In genomic region chr4:58734030-58734673, GRCh38 we compare ENCODE assay signal across 22 cellular contexts.
DNase-seq lines count a peak whose midpoint lies in the region; ATAC-seq, FAIRE-seq and TF ChIP-seq lines count a peak whose summit lies in the region.
"Had no signal": no experiment of that assay in that cellular context is flagged by ENCODE, and none has a peak within 500 bp of the region (broad histone marks: within the 10 kb centered on the region; RNA-seq: fewer than 3 reads in every experiment).

No MANE protein-coding gene starts in this region.

- no peak for FAIRE-seq in astrocyte (lab: Jason Lieb, UNC)
- FAIRE-seq: bronchial epithelial cell had no signal

- H2BK5ac ChIP-seq in IMR-90 (ENCODE audit: low read depth, low read length, poor library complexity, severe bottlenecking): no peak overlapping the region

- intact Hi-C loops in IMR-90 (cut with micrococcal nuclease): no loop called here
- intact Hi-C loops in aorta (cut with DNase I): no loop called here

- no peak overlapping the region for H2BK120ac ChIP-seq in IMR-90 (ENCODE audit: low read depth, low read length)

- no peak overlapping the region for H4K91ac ChIP-seq in IMR-90 (ENCODE audit: insufficient read depth, low read depth, low read length)

- no peaks in the 10 kb centered on the region for H3K27me3 Mint-ChIP-seq in astrocyte (ENCODE audit: low read depth, unreplicated experiment)
- no peaks in the 10 kb centered on the region for H3K27me3 Mint-ChIP-seq in stimulated activated memory B cell treated with anti-CD40 and anti-IgM and Interleukin-4, amounts not matched to agents 10 μg/mL and 1 μg/mL and 100 μg/mL, for 72 hours
- H3K27me3 Mint-ChIP-seq: activated naive CD8-positive, alpha-beta T cell treated with anti-CD3 and anti-CD28 coated beads, Interleukin-2, amount 10 ng/mL, durations not matched to agents 7 days and 5 days had no signal

- H3K4me2 ChIP-seq in IMR-90 (ENCODE audit: low read depth, low read length) (no peak overlapping the region), astrocyte (ENCODE audit: low read length) (no peak overlapping the region)

- no peak overlapping the region for H2AK5ac ChIP-seq in IMR-90 (ENCODE audit: low read depth, low read length)

- DNase-seq in GM12865 (ENCODE audit: low read depth) (peak; percentile 2), IMR-90 (peak; percentile 0), astrocyte (ENCODE audit: low read depth) (no peak), NCI-H345 treated with DMSO at 0.1 percent for 48 hours (lab: John Stamatoyannopoulos, UW; ENCODE audit: unreplicated experiment) (no peak), aorta (no peak), caudate nucleus (lab: John Stamatoyannopoulos, UW) (no peak)
- DNase-seq: activated CD4-positive, CD25-positive, alpha-beta regulatory T cell; activated naive CD8-positive, alpha-beta T cell treated with anti-CD3 and anti-CD28 coated beads, Interleukin-2, amount 10 ng/mL, durations not matched to agents 7 days and 5 days; C1 segment of cervical spinal cord; dermis blood vessel endothelial cell; DMS153; left colon; mucosa of descending colon; NCI-H187 treated with DMSO at 0.1 percent for 48 hours; NCI-H446; stimulated activated naive CD4-positive, alpha-beta T cell treated with Interleukin-2 at 50 U/mL for 16 hours; transverse colon had no signal

- TF ChIP-seq CTCF in GM12865 (IDR thresholded peaks at IDR 0.05; ENCODE audit: insufficient read depth, low read depth, low read length, missing control alignments) (no peak), IMR-90 (conservative IDR thresholded peaks at IDR 0.05; ENCODE audit: low read depth, low read length) (no peak), astrocyte (IDR thresholded peaks at IDR 0.05; ENCODE audit: insufficient read depth, low read depth, low read length) (no peak)

- no peak overlapping the region for H2AFZ ChIP-seq in IMR-90 (replicated peaks; ENCODE audit: low read length, poor library complexity)
- no peak overlapping the region for H2AFZ ChIP-seq in astrocyte (ENCODE audit: low read depth, low read length)

- H3K9me3 ChIP-seq in IMR-90 (ENCODE audit: control insufficient read depth, insufficient read depth, low read length) (no peaks in the 10 kb centered on the region), astrocyte (ENCODE audit: insufficient read depth, low read depth, low read length) (no peaks in the 10 kb centered on the region), aorta (ENCODE audit: control insufficient read depth, low read length) (no peaks in the 10 kb centered on the region)
- H3K9me3 ChIP-seq: mucosa of descending colon, transverse colon had no signal

- H2BK20ac ChIP-seq in IMR-90 (ENCODE audit: low read depth, low read length): no peak overlapping the region

- no peak overlapping the region for H3K4me3 Mint-ChIP-seq in astrocyte (ENCODE audit: unreplicated experiment)
- H3K4me3 Mint-ChIP-seq in stimulated activated memory B cell treated with anti-CD40 and anti-IgM and Interleukin-4, amounts not matched to agents 10 μg/mL and 1 μg/mL and 100 μg/mL, for 72 hours: no peak overlapping the region
- H3K4me3 Mint-ChIP-seq: activated naive CD8-positive, alpha-beta T cell treated with anti-CD3 and anti-CD28 coated beads, Interleukin-2, amount 10 ng/mL, durations not matched to agents 7 days and 5 days; activated T-helper 1 cell treated with anti-CD3 and anti-CD28 coated beads, Interleukin-12 subunit alpha, Interleukin-12 subunit beta, Interleukin-2, Interleukin-4 antibody, amounts not matched to agents 30 ng/mL and 10 ng/mL and 1 ng/mL, durations not matched to agents 14 hours and 24 hours and 36 hours; T-helper 1 cell treated with Interleukin-12 subunit alpha and Interleukin-12 subunit beta and Interleukin-4 antibody, amounts not matched to agents 30 μg/mL and 1 μg/mL, for 36 hours had no signal

- H3K27me3 ChIP-seq in IMR-90 (ENCODE audit: control insufficient read depth, insufficient read depth, low read length) (no peaks in the 10 kb centered on the region), astrocyte (ENCODE audit: insufficient read depth, low read length) (no peaks in the 10 kb centered on the region), aorta (ENCODE audit: control insufficient read depth in 1 of 2, insufficient read depth in 2 of 2, low read length in 1 of 2) (no peaks in the 10 kb centered on the region)
- H3K27me3 ChIP-seq: transverse colon had no signal

- no TSS peak for BruUV-seq in IMR-90 (replicated peaks; lab: Mats Ljungman, UMichigan)

- H3K9ac ChIP-seq in IMR-90 (ENCODE audit: low read depth, low read length) (no peak overlapping the region), astrocyte (ENCODE audit: low read length) (no peak overlapping the region)

- no peak overlapping the region for H3K18ac ChIP-seq in IMR-90 (ENCODE audit: low read depth, low read length)

- H3K9me1 ChIP-seq in IMR-90 (ENCODE audit: insufficient read depth, low read length): no peaks in the 10 kb centered on the region

- H4K5ac ChIP-seq in IMR-90 (ENCODE audit: low read depth, low read length): no peak overlapping the region

- TF ChIP-seq RAD21 in IMR-90 (IDR thresholded peaks at IDR 0.05; ENCODE audit: low read length): no peak

- peaks cover 4% of the 10 kb centered on the region for H3K4me1 Mint-ChIP-seq in astrocyte (ENCODE audit: low read depth, unreplicated experiment)
- H3K4me1 Mint-ChIP-seq in stimulated activated memory B cell treated with anti-CD40 and anti-IgM and Interleukin-4, amounts not matched to agents 10 μg/mL and 1 μg/mL and 100 μg/mL, for 72 hours: no peaks in the 10 kb centered on the region
- H3K4me1 Mint-ChIP-seq: activated naive CD8-positive, alpha-beta T cell treated with anti-CD3 and anti-CD28 coated beads, Interleukin-2, amount 10 ng/mL, durations not matched to agents 7 days and 5 days had no signal

- ATAC-seq in GM21786 (IDR thresholded peaks at IDR 0.05; ENCODE audit: unreplicated experiment) (peak; percentile 54), IMR-90 (ENCODE audit: low read depth) (no peak), aorta (ENCODE audit: low FRiP score) (no peak)
- ATAC-seq in stimulated activated memory B cell treated with anti-CD40 and anti-IgM and Interleukin-4, amounts not matched to agents 10 μg/mL and 1 μg/mL and 100 μg/mL, for 72 hours: no peak
- ATAC-seq: left colon, mucosa of descending colon had no signal

- H3K9me3 Mint-ChIP-seq in astrocyte (ENCODE audit: unreplicated experiment): no peaks in the 10 kb centered on the region
- peaks cover 5% of the 10 kb centered on the region for H3K9me3 Mint-ChIP-seq in stimulated activated memory B cell treated with anti-CD40 and anti-IgM and Interleukin-4, amounts not matched to agents 10 μg/mL and 1 μg/mL and 100 μg/mL, for 72 hours
- H3K9me3 Mint-ChIP-seq: activated naive CD8-positive, alpha-beta T cell treated with anti-CD3 and anti-CD28 coated beads, Interleukin-2, amount 10 ng/mL, durations not matched to agents 7 days and 5 days; activated T-helper 1 cell treated with anti-CD3 and anti-CD28 coated beads, Interleukin-12 subunit alpha, Interleukin-12 subunit beta, Interleukin-2, Interleukin-4 antibody, amounts not matched to agents 30 ng/mL and 10 ng/mL and 1 ng/mL, durations not matched to agents 14 hours and 24 hours and 36 hours had no signal

- no peaks in the 10 kb centered on the region for H3K79me1 ChIP-seq in IMR-90 (ENCODE audit: low read depth in 1 of 2, low read length in 2 of 2)

- H2BK15ac ChIP-seq in IMR-90 (ENCODE audit: low read depth, low read length): no peak overlapping the region

- H3K23ac ChIP-seq in IMR-90 (ENCODE audit: low read depth, low read length): no peak overlapping the region

- dilution Hi-C loops in IMR-90 (cut with HindIII; ENCODE audit: low sequenced_read_pairs, unreplicated experiment): no loop called here

- H3K4me3 ChIP-seq in GM12865 (ENCODE audit: low read depth, low read length) (no peak overlapping the region), IMR-90 (ENCODE audit: insufficient read depth, low read depth, low read length) (no peak overlapping the region), astrocyte (ENCODE audit: insufficient read depth, low read depth, low read length) (no peak overlapping the region), aorta (ENCODE audit: low read length in 2 of 2) (no peak overlapping the region)
- H3K4me3 ChIP-seq: mucosa of descending colon, transverse colon had no signal

- H3K4ac ChIP-seq in IMR-90 (ENCODE audit: low read depth, low read length): no peak overlapping the region

- no peak for TF ChIP-seq POLR2A in IMR-90 (IDR thresholded peaks at IDR 0.05; ENCODE audit: low read depth, low read length)

- H3K36me3 Mint-ChIP-seq in astrocyte (ENCODE audit: low read depth, unreplicated experiment): no peaks in the 10 kb centered on the region
- no peaks in the 10 kb centered on the region for H3K36me3 Mint-ChIP-seq in stimulated activated memory B cell treated with anti-CD40 and anti-IgM and Interleukin-4, amounts not matched to agents 10 μg/mL and 1 μg/mL and 100 μg/mL, for 72 hours
- H3K36me3 Mint-ChIP-seq: activated naive CD8-positive, alpha-beta T cell treated with anti-CD3 and anti-CD28 coated beads, Interleukin-2, amount 10 ng/mL, durations not matched to agents 7 days and 5 days had no signal

- H3K4me1 ChIP-seq in IMR-90 (ENCODE audit: control insufficient read depth, insufficient read depth, low read length): no peaks in the 10 kb centered on the region
- H3K4me1 ChIP-seq in astrocyte (ENCODE audit: insufficient read depth, low read length): no peaks in the 10 kb centered on the region
- no peaks in the 10 kb centered on the region for H3K4me1 ChIP-seq in aorta (ENCODE audit: control insufficient read depth in 1 of 2, insufficient read depth in 2 of 2, low read length in 2 of 2)
- H3K4me1 ChIP-seq: transverse colon had no signal

- in situ Hi-C loops in IMR-90 (cut with MboI; ENCODE audit: low sequenced_read_pairs): no loop called here

- WGBS in IMR-90 (ENCODE audit: extremely low coverage in 2 of 2, insufficient read length in 1 of 2), 2 experiments: no CpG with 5 or more reads among the region's 1 CpG
- WGBS in aorta, 2 donors: 68% methylated on average over 1 of the region's 1 CpG

- H4K20me1 ChIP-seq in IMR-90 (ENCODE audit: insufficient read depth, low read length) (no peaks in the 10 kb centered on the region), astrocyte (ENCODE audit: insufficient read depth, low read length) (no peaks in the 10 kb centered on the region)

- no peak overlapping the region for H3K14ac ChIP-seq in IMR-90 (replicated peaks; ENCODE audit: low read depth, low read length)

- H2AK9ac ChIP-seq in IMR-90 (replicated peaks; ENCODE audit: low read depth, low read length, poor library complexity): no peak overlapping the region

- peak overlapping the region; percentile 91 for H3K27ac Mint-ChIP-seq in astrocyte (ENCODE audit: unreplicated experiment)
- no peak overlapping the region for H3K27ac Mint-ChIP-seq in stimulated activated memory B cell treated with anti-CD40 and anti-IgM and Interleukin-4, amounts not matched to agents 10 μg/mL and 1 μg/mL and 100 μg/mL, for 72 hours
- H3K27ac Mint-ChIP-seq: activated naive CD8-positive, alpha-beta T cell treated with anti-CD3 and anti-CD28 coated beads, Interleukin-2, amount 10 ng/mL, durations not matched to agents 7 days and 5 days; activated T-helper 1 cell treated with anti-CD3 and anti-CD28 coated beads, Interleukin-12 subunit alpha, Interleukin-12 subunit beta, Interleukin-2, Interleukin-4 antibody, amounts not matched to agents 30 ng/mL and 10 ng/mL and 1 ng/mL, durations not matched to agents 14 hours and 24 hours and 36 hours; T-helper 1 cell treated with Interleukin-12 subunit alpha and Interleukin-12 subunit beta and Interleukin-4 antibody, amounts not matched to agents 30 μg/mL and 1 μg/mL, for 36 hours had no signal

- H3K36me3 ChIP-seq in IMR-90 (ENCODE audit: control insufficient read depth, insufficient read depth, low read length): no peaks in the 10 kb centered on the region
- no peaks in the 10 kb centered on the region for H3K36me3 ChIP-seq in astrocyte (ENCODE audit: insufficient read depth, low read length)
- no peaks in the 10 kb centered on the region for H3K36me3 ChIP-seq in aorta (ENCODE audit: control insufficient read depth in 1 of 2, insufficient read depth in 2 of 2, low read length in 1 of 2)
- H3K36me3 ChIP-seq: transverse colon had no signal

- H3K56ac ChIP-seq in IMR-90 (ENCODE audit: extremely low read depth, insufficient read depth, low read length): no peak overlapping the region

- POLR2A ChIA-PET in IMR-90 (lab: Charles Lee; ENCODE audit: unreplicated experiment): no interaction called here

- no peaks in the 10 kb centered on the region for H3K79me2 ChIP-seq in astrocyte (ENCODE audit: insufficient read depth, low read length)

- CTCF ChIA-PET in IMR-90 (lab: Yijun Ruan, JAX): no interaction called here

- no peak overlapping the region for H4K8ac ChIP-seq in IMR-90 (ENCODE audit: low read depth in 2 of 2, low read length in 2 of 2)

- H3K27ac ChIP-seq in IMR-90 (ENCODE audit: insufficient read depth, low read length): no peak overlapping the region
- no peak overlapping the region for H3K27ac ChIP-seq in astrocyte (ENCODE audit: low read depth, low read length)
- H3K27ac ChIP-seq in aorta (ENCODE audit: low read depth in 1 of 2, low read length in 2 of 2): no peak overlapping the region
- H3K27ac ChIP-seq in caudate nucleus (ENCODE audit: low read depth, low read length): no peak overlapping the region
- H3K27ac ChIP-seq: transverse colon had no signal

Comparison
In these comparisons a context has a peak if more than half of its experiments do, and no peak if none do; other contexts are left out.
1. DNase-seq: peak in GM12865 (single experiment) and IMR-90 (single experiment); none in astrocyte (single experiment), NCI-H345 treated with DMSO at 0.1 percent for 48 hours (single experiment), aorta (0 of 2) and caudate nucleus (0 of 61).